Comparison of ENCODE assay signal across 11 cellular contexts in the genomic region with DNA sequence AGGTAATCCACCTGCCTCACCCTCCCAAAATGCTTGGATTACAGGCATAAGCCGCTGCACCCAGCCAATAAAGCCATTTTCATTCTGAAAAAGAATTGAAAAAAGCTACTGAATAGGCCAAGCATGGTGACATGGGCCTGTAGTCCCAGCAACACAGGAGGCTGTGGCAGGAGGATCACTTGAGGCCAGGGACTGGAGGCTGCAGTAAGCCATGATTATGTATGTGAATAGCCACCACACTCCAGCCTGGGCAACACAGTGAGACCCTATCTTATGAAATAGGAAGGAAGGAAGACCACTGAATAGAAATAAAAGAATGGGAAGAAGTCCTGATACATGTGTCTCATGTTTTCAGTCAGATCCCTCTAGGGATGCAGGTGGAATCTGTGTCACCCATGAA. TPM values are rescaled to one million over a fixed set of nuclear protein-coding genes. Genes with fewer than 3 reads are reported as not detected.
DNase-seq lines count a peak whose midpoint lies in the region; ATAC-seq and TF ChIP-seq lines count a peak whose summit lies in the region.
"Had no signal": no experiment of that assay in that cellular context is flagged by ENCODE, and none has a peak within 500 bp of the region (broad histone marks: within the 10 kb centered on the region; RNA-seq: fewer than 3 reads in every experiment).

No MANE protein-coding gene starts in this region.

- no peaks in the 10 kb centered on the region for H3K27me3 ChIP-seq in BLaER1 treated with 17β-estradiol and CSF1 and Interleukin-3, amounts not matched to agents 10 nM and 100 nM
- H3K27me3 ChIP-seq in RWPE2 (ENCODE audit: insufficient read depth, poor library complexity, severe bottlenecking) (no peaks in the 10 kb centered on the region), fibroblast of lung (ENCODE audit: control insufficient read depth, insufficient read depth, low read length) (no peaks in the 10 kb centered on the region), sigmoid colon (no peaks in the 10 kb centered on the region)

- no peaks in the 10 kb centered on the region for H3K79me2 ChIP-seq in fibroblast of lung (ENCODE audit: control insufficient read depth, insufficient read depth, low read length)

- WGBS in sigmoid colon, 2 donors = 91 to 97% methylated on average over 1 of the region's 1 CpG

- no peak for TF ChIP-seq EP300 in sigmoid colon (IDR thresholded peaks at IDR 0.05)

- H3K27ac ChIP-seq in BLaER1 treated with 17β-estradiol and CSF1 and Interleukin-3, amounts not matched to agents 10 nM and 100 nM = peak overlapping the region in 6 of 11 experiments; percentile 1 to 63 (median 30); a peak in 8 of 22 replicates
- H3K27ac ChIP-seq in RWPE2 (ENCODE audit: poor library complexity, severe bottlenecking) (peak overlapping the region; percentile 97), fibroblast of lung (ENCODE audit: insufficient read depth, low read length) (peak overlapping the region; percentile 55), sigmoid colon (peak overlapping the region; percentile 65 to 84 (median 74))

- H3K4me1 ChIP-seq in BLaER1 treated with 17β-estradiol and CSF1 and Interleukin-3, amounts not matched to agents 10 nM and 100 nM = peaks cover 28 to 79% (median 40%) of the 10 kb centered on the region in 10 experiments
- peaks cover 50% of the 10 kb centered on the region for H3K4me1 ChIP-seq in RWPE2 (ENCODE audit: insufficient read depth, poor library complexity, severe bottlenecking)
- peaks cover 11% of the 10 kb centered on the region for H3K4me1 ChIP-seq in fibroblast of lung (ENCODE audit: control insufficient read depth, extremely low read depth, insufficient read depth, low read length)
- peaks cover 0 to 15% (median 12%) of the 10 kb centered on the region in 4 donors for H3K4me1 ChIP-seq in sigmoid colon

- H4K20me1 ChIP-seq in BLaER1 treated with 17β-estradiol and CSF1 and Interleukin-3, amounts not matched to agents 10 nM and 100 nM = no peaks in the 10 kb centered on the region
- no peaks in the 10 kb centered on the region for H4K20me1 ChIP-seq in fibroblast of lung (ENCODE audit: control insufficient read depth, extremely low read depth, insufficient read depth, low read length)

- TF ChIP-seq CTCF in RWPE2 (IDR thresholded peaks at IDR 0.05; ENCODE audit: poor library complexity, severe bottlenecking) = no peak
- no peak for TF ChIP-seq CTCF in fibroblast of lung (conservative IDR thresholded peaks at IDR 0.05 in 1 of 2, IDR thresholded peaks at IDR 0.05 in 1 of 2; ENCODE audit: low read depth in 1 of 2, low read length in 2 of 2)
- no peak for TF ChIP-seq CTCF in sigmoid colon (IDR thresholded peaks at IDR 0.05)

- H3K9me3 ChIP-seq in BLaER1 treated with 17β-estradiol and CSF1 and Interleukin-3, amounts not matched to agents 10 nM and 100 nM (replicated peaks in 1 of 11) = no peaks in the 10 kb centered on the region
- H3K9me3 ChIP-seq in RWPE2 (ENCODE audit: severe bottlenecking) = no peaks in the 10 kb centered on the region
- no peaks in the 10 kb centered on the region for H3K9me3 ChIP-seq in fibroblast of lung (ENCODE audit: control insufficient read depth, insufficient read depth, low read depth, low read length)
- no peaks in the 10 kb centered on the region for H3K9me3 ChIP-seq in sigmoid colon

- no peaks in the 10 kb centered on the region for H3K36me3 ChIP-seq in BLaER1 treated with 17β-estradiol and CSF1 and Interleukin-3, amounts not matched to agents 10 nM and 100 nM
- no peaks in the 10 kb centered on the region for H3K36me3 ChIP-seq in RWPE2 (ENCODE audit: low read depth)
- H3K36me3 ChIP-seq in fibroblast of lung (ENCODE audit: control insufficient read depth, insufficient read depth, low read length) = no peaks in the 10 kb centered on the region
- no peaks in the 10 kb centered on the region for H3K36me3 ChIP-seq in sigmoid colon

- no peak for TF ChIP-seq POLR2A in sigmoid colon (IDR thresholded peaks at IDR 0.05)

- H3K4me2 ChIP-seq in BLaER1 treated with 17β-estradiol and CSF1 and Interleukin-3, amounts not matched to agents 10 nM and 100 nM = peak overlapping the region; percentile 26 to 83 (median 59); a peak in 21 of 22 replicates
- H3K4me2 ChIP-seq in fibroblast of lung (ENCODE audit: extremely low read depth, insufficient read depth, low read length) = peak overlapping the region; percentile 9

- no peak for ATAC-seq in RWPE2 (ENCODE audit: low read depth)
- ATAC-seq in GM21529 (IDR thresholded peaks at IDR 0.05; ENCODE audit: unreplicated experiment) = no peak
- ATAC-seq: activated CD8-positive, alpha-beta T cell treated with anti-CD3 and anti-CD28 coated beads, Interleukin-2, amount 10 ng/mL, durations not matched to agents 7 days and 5 days had no signal

- H3K4me3 ChIP-seq in BLaER1 treated with 17β-estradiol and CSF1 and Interleukin-3, amounts not matched to agents 10 nM and 100 nM = no peak overlapping the region
- H3K4me3 ChIP-seq in RWPE2 (ENCODE audit: severe bottlenecking) = no peak overlapping the region
- H3K4me3 ChIP-seq in fibroblast of lung (replicated peaks in 1 of 4; ENCODE audit: control extremely low read depth in 1 of 4, insufficient read depth in 1 of 4, low read depth in 3 of 4, low read length in 4 of 4) = no peak overlapping the region
- H3K4me3 ChIP-seq in sigmoid colon = no peak overlapping the region

- DNase-seq in RWPE2 (ENCODE audit: low spot score) (no peak), fibroblast of lung (ENCODE audit: low read depth in 2 of 2) (no peak), sigmoid colon (no peak), C1 segment of cervical spinal cord (lab: John Stamatoyannopoulos, UW) (no peak), NCI-H1694 treated with DMSO at 0.1 percent for 48 hours (lab: John Stamatoyannopoulos, UW) (no peak), LoVo (ENCODE audit: low spot score) (no peak)
- DNase-seq: activated CD8-positive, alpha-beta T cell treated with anti-CD3 and anti-CD28 coated beads, Interleukin-2, amount 10 ng/mL, durations not matched to agents 7 days and 5 days; CD4-positive, CD25-positive, alpha-beta regulatory T cell; NCI-H1930 had no signal

- H2AFZ ChIP-seq in fibroblast of lung (ENCODE audit: low read length) = no peak overlapping the region

- intact Hi-C loops in sigmoid colon (cut with DNase I) = no loop called here

- H3K9ac ChIP-seq in BLaER1 treated with 17β-estradiol and CSF1 and Interleukin-3, amounts not matched to agents 10 nM and 100 nM = peak overlapping the region in 4 of 11 experiments; percentile 7 to 43 (median 24); a peak in 3 of 22 replicates
- H3K9ac ChIP-seq in fibroblast of lung (ENCODE audit: insufficient read depth, low read length) = no peak overlapping the region

RNA-seq across cellular contexts. Expression of gene SEMA4B, which starts 36.0 kb away (rescaled TPM):
- 14.1 and 30.4 TPM in 2 replicates for total RNA-seq in fibroblast of lung
- 9.5 and 12.8 TPM in 2 replicates for polyA plus RNA-seq in fibroblast of lung
- polyA plus RNA-seq in fibroblast of lung (2012) = 13.4 and 13.5 TPM in 2 replicates
- polyA minus RNA-seq in fibroblast of lung (ENCODE audit: low replicate concordance) = 28.5 and 73.0 TPM in 2 replicates
- total RNA-seq in sigmoid colon = 10 to 100 TPM; 42.0 to 72.4 (median 58.6) TPM
- 10 to 100 TPM; 10.6 to 94.5 (median 11.4) TPM for polyA plus RNA-seq in sigmoid colon

Comparison
In these comparisons a context has a peak if more than half of its experiments do, and no peak if none do; other contexts are left out.
1. H3K27ac ChIP-seq: peak in every context shown above with its lines; median percentile 97 in RWPE2; 74 in sigmoid colon; 55 in fibroblast of lung; 30 in BLaER1 treated with 17β-estradiol and CSF1 and Interleukin-3, amounts not matched to agents 10 nM and 100 nM.